In genomic region chr2:29806461-29806860, GRCh38 we compare ENCODE assay signal across 21 cellular contexts.
DNase-seq lines count a peak whose midpoint lies in the region; TF ChIP-seq lines count a peak whose summit lies in the region.
"Had no signal": no experiment of that assay in that cellular context is flagged by ENCODE, and none has a peak within 500 bp of the region (broad histone marks: within the 10 kb centered on the region; RNA-seq: fewer than 3 reads in every experiment).

No MANE protein-coding gene starts in this region.

- no peak overlapping the region for H4K8ac ChIP-seq in trophoblast cell (ENCODE audit: low read depth, low read length)

- TF ChIP-seq CTCF in LNCaP clone FGC (IDR thresholded peaks at IDR 0.05; ENCODE audit: control insufficient read depth, extremely low read depth, insufficient read depth) (0 out of 2 replicates have a peak, but pooled peaks have one; percentile 0), epithelial cell of esophagus (IDR thresholded peaks at IDR 0.05; ENCODE audit: insufficient read depth, low read depth, low read length, missing control alignments) (no peak), endodermal cell (conservative IDR thresholded peaks at IDR 0.05) (no peak)

- no peak overlapping the region for H2AK5ac ChIP-seq in trophoblast cell (ENCODE audit: low read length)

- no peak overlapping the region for H3K27ac ChIP-seq in trophoblast cell (ENCODE audit: low read depth, low read length)
- H3K27ac ChIP-seq in endodermal cell (ENCODE audit: low read depth, low read length) = no peak overlapping the region
- H3K27ac ChIP-seq: BLaER1, RWPE1, SK-N-MC had no signal

- H3K18ac ChIP-seq in trophoblast cell (ENCODE audit: low read length) = no peak overlapping the region

- no peaks in the 10 kb centered on the region for H3K36me3 ChIP-seq in trophoblast cell (ENCODE audit: control insufficient read depth in 1 of 2, insufficient read depth in 2 of 2, low read length in 2 of 2)
- no peaks in the 10 kb centered on the region for H3K36me3 ChIP-seq in endodermal cell (ENCODE audit: control insufficient read depth, insufficient read depth, low read length)
- H3K36me3 ChIP-seq: BLaER1 had no signal

- H2BK5ac ChIP-seq in trophoblast cell (ENCODE audit: low read depth, low read length, poor library complexity) = no peak overlapping the region

- peak overlapping the region; percentile 22 for H3K23ac ChIP-seq in trophoblast cell (ENCODE audit: low read length)

- no peak overlapping the region for H3K4me3 Mint-ChIP-seq in activated T-helper 2 cell treated with anti-CD3 and anti-CD28 coated beads, Interferon-gamma antibody, Interleukin-2, Interleukin-4, amounts not matched to agents 10 μg/mL and 5 μg/mL and 100 μg/mL, durations not matched to agents 14 hours and 24 hours and 36 hours (ENCODE audit: low read depth)
- no peak overlapping the region for H3K4me3 Mint-ChIP-seq in activated naive CD8-positive, alpha-beta T cell treated with anti-CD3 and anti-CD28 coated beads for 36 hours
- H3K4me3 Mint-ChIP-seq in endodermal cell = no peak overlapping the region
- H3K4me3 Mint-ChIP-seq: CD4-positive, alpha-beta T cell had no signal

- H2BK12ac ChIP-seq in trophoblast cell (ENCODE audit: low read length) = no peak overlapping the region

- no peak overlapping the region for H3K4me3 ChIP-seq in LNCaP clone FGC (ENCODE audit: low read depth, low read length)
- no peak overlapping the region for H3K4me3 ChIP-seq in epithelial cell of esophagus (ENCODE audit: low read length)
- no peak overlapping the region for H3K4me3 ChIP-seq in trophoblast cell (ENCODE audit: low read depth, low read length)
- no peak overlapping the region for H3K4me3 ChIP-seq in endodermal cell (ENCODE audit: low read length)
- H3K4me3 ChIP-seq: BLaER1, SK-N-MC had no signal

- WGBS in trophoblast cell (ENCODE audit: extremely low coverage, insufficient coverage, insufficient read length) = no CpG with 5 or more reads among the region's 5 CpGs
- 81 to 92% methylated on average over 4 to 5 of the region's 5 CpGs for WGBS in endodermal cell (ENCODE audit: insufficient coverage in 1 of 2, insufficient read length in 1 of 2), 2 experiments

- H3K79me2 ChIP-seq in trophoblast cell (ENCODE audit: control insufficient read depth, insufficient read depth, low read length, poor library complexity) = no peaks in the 10 kb centered on the region

- H3K27me3 ChIP-seq in trophoblast cell (ENCODE audit: insufficient read depth, low read length) (no peaks in the 10 kb centered on the region), endodermal cell (ENCODE audit: control insufficient read depth, insufficient read depth, low read length, poor library complexity, severe bottlenecking) (peaks cover 69% of the 10 kb centered on the region)
- H3K27me3 ChIP-seq: BLaER1 had no signal

- no peak overlapping the region for H3K4me2 ChIP-seq in trophoblast cell (ENCODE audit: low read length)
- H3K4me2 ChIP-seq: BLaER1 had no signal

- no peak overlapping the region for H2AFZ ChIP-seq in trophoblast cell (ENCODE audit: insufficient read depth, low read length, poor library complexity)

- no peak overlapping the region for H3K4ac ChIP-seq in trophoblast cell (ENCODE audit: low read depth, low read length)

- H3K36me3 Mint-ChIP-seq in activated T-helper 2 cell treated with anti-CD3 and anti-CD28 coated beads, Interferon-gamma antibody, Interleukin-2, Interleukin-4, amounts not matched to agents 10 μg/mL and 5 μg/mL and 100 μg/mL, durations not matched to agents 14 hours and 24 hours and 36 hours (ENCODE audit: low read depth) = no peaks in the 10 kb centered on the region
- H3K36me3 Mint-ChIP-seq in activated naive CD8-positive, alpha-beta T cell treated with anti-CD3 and anti-CD28 coated beads for 36 hours = no peaks in the 10 kb centered on the region
- H3K36me3 Mint-ChIP-seq in endodermal cell (ENCODE audit: low read depth) = no peaks in the 10 kb centered on the region

- H3K14ac ChIP-seq in trophoblast cell (ENCODE audit: low read length) = no peak overlapping the region

- H4K12ac ChIP-seq in trophoblast cell (ENCODE audit: low read depth, low read length) = no peak overlapping the region

- H3K9ac ChIP-seq in trophoblast cell (ENCODE audit: low read length) (no peak overlapping the region), endodermal cell (ENCODE audit: extremely low read depth, low read length, poor library complexity, severe bottlenecking) (no peak overlapping the region)
- H3K9ac ChIP-seq: BLaER1 had no signal

- H3K27ac Mint-ChIP-seq in activated T-helper 2 cell treated with anti-CD3 and anti-CD28 coated beads, Interferon-gamma antibody, Interleukin-2, Interleukin-4, amounts not matched to agents 10 μg/mL and 5 μg/mL and 100 μg/mL, durations not matched to agents 14 hours and 24 hours and 36 hours = no peak overlapping the region
- no peak overlapping the region for H3K27ac Mint-ChIP-seq in activated naive CD8-positive, alpha-beta T cell treated with anti-CD3 and anti-CD28 coated beads for 36 hours
- no peak overlapping the region for H3K27ac Mint-ChIP-seq in endodermal cell
- H3K27ac Mint-ChIP-seq: CD4-positive, alpha-beta T cell had no signal

- intact Hi-C loops in activated T-helper 2 cell treated with anti-CD3 and anti-CD28 coated beads, Interferon-gamma antibody, Interleukin-2, Interleukin-4, amounts not matched to agents 10 μg/mL and 5 μg/mL and 100 μg/mL, durations not matched to agents 14 hours and 24 hours and 36 hours (cut with micrococcal nuclease) = no loop called here

- H3K9me3 ChIP-seq in trophoblast cell (ENCODE audit: insufficient read depth, low read depth, low read length) = no peaks in the 10 kb centered on the region
- H3K9me3 ChIP-seq in endodermal cell (ENCODE audit: control insufficient read depth, low read length) = peaks cover 7% of the 10 kb centered on the region
- H3K9me3 ChIP-seq: BLaER1 had no signal

- H2BK120ac ChIP-seq in trophoblast cell (ENCODE audit: insufficient read depth, low read length, poor library complexity) = no peak overlapping the region

- DNase-seq in COLO668 (lab: John Stamatoyannopoulos, UW; ENCODE audit: unreplicated experiment) = peak; percentile 13
- peak; percentile 69 for DNase-seq in LNCaP clone FGC (ENCODE audit: low read depth)
- peak; percentile 53 for DNase-seq in epithelial cell of esophagus (ENCODE audit: low read depth)
- DNase-seq in trophoblast cell = no peak
- no peak for DNase-seq in activated T-helper 2 cell treated with anti-CD3 and anti-CD28 coated beads, Interferon-gamma antibody, Interleukin-2, Interleukin-4, amounts not matched to agents 10 μg/mL and 5 μg/mL and 100 μg/mL, durations not matched to agents 14 hours and 24 hours and 36 hours (ENCODE audit: low spot score)
- DNase-seq in activated naive CD8-positive, alpha-beta T cell treated with anti-CD3 and anti-CD28 coated beads for 36 hours = no peak
- no peak for DNase-seq in endodermal cell
- DNase-seq: CD4-positive, alpha-beta T cell; COR-L47; DMS79 treated with DMSO at 0.1 percent for 48 hours; Karpas-422; NCI-H1105; NCI-H1436 treated with DMSO at 0.1 percent for 48 hours; NCI-H187 treated with DMSO at 0.1 percent for 48 hours; NCI-H2107; NCI-H446; NCI-H526; SHP77 had no signal

- H3K9me3 Mint-ChIP-seq in activated T-helper 2 cell treated with anti-CD3 and anti-CD28 coated beads, Interferon-gamma antibody, Interleukin-2, Interleukin-4, amounts not matched to agents 10 μg/mL and 5 μg/mL and 100 μg/mL, durations not matched to agents 14 hours and 24 hours and 36 hours = no peaks in the 10 kb centered on the region
- H3K9me3 Mint-ChIP-seq in activated naive CD8-positive, alpha-beta T cell treated with anti-CD3 and anti-CD28 coated beads for 36 hours = no peaks in the 10 kb centered on the region
- H3K9me3 Mint-ChIP-seq in endodermal cell = peaks cover 3% of the 10 kb centered on the region
- H3K9me3 Mint-ChIP-seq: CD4-positive, alpha-beta T cell had no signal

- H3K4me1 ChIP-seq in trophoblast cell (ENCODE audit: control insufficient read depth in 1 of 2, insufficient read depth in 2 of 2, low read length in 2 of 2) (peaks cover 0 to 2% of the 10 kb centered on the region in 2 experiments), endodermal cell (ENCODE audit: control insufficient read depth, insufficient read depth, low read length) (peaks cover 13% of the 10 kb centered on the region)
- H3K4me1 ChIP-seq: BLaER1 had no signal

- no peak overlapping the region for H4K91ac ChIP-seq in trophoblast cell (ENCODE audit: low read depth, low read length)

- peaks cover 2% of the 10 kb centered on the region for H3K27me3 Mint-ChIP-seq in activated T-helper 2 cell treated with anti-CD3 and anti-CD28 coated beads, Interferon-gamma antibody, Interleukin-2, Interleukin-4, amounts not matched to agents 10 μg/mL and 5 μg/mL and 100 μg/mL, durations not matched to agents 14 hours and 24 hours and 36 hours (ENCODE audit: low read depth)
- H3K27me3 Mint-ChIP-seq in activated naive CD8-positive, alpha-beta T cell treated with anti-CD3 and anti-CD28 coated beads for 36 hours = peaks cover 11% of the 10 kb centered on the region
- peaks cover 69% of the 10 kb centered on the region for H3K27me3 Mint-ChIP-seq in endodermal cell (ENCODE audit: insufficient read depth)

- no peaks in the 10 kb centered on the region for H3K4me1 Mint-ChIP-seq in activated T-helper 2 cell treated with anti-CD3 and anti-CD28 coated beads, Interferon-gamma antibody, Interleukin-2, Interleukin-4, amounts not matched to agents 10 μg/mL and 5 μg/mL and 100 μg/mL, durations not matched to agents 14 hours and 24 hours and 36 hours (ENCODE audit: low read depth)
- no peaks in the 10 kb centered on the region for H3K4me1 Mint-ChIP-seq in activated naive CD8-positive, alpha-beta T cell treated with anti-CD3 and anti-CD28 coated beads for 36 hours
- peaks cover 14% of the 10 kb centered on the region for H3K4me1 Mint-ChIP-seq in endodermal cell

- H3K79me1 ChIP-seq in trophoblast cell (ENCODE audit: low read length) = no peaks in the 10 kb centered on the region

Comparison
In these comparisons a context has a peak if more than half of its experiments do, and no peak if none do; other contexts are left out.
1. DNase-seq: peak in COLO668 (single experiment), LNCaP clone FGC (single experiment) and epithelial cell of esophagus (single experiment); none in trophoblast cell (0 of 2), activated T-helper 2 cell treated with anti-CD3 and anti-CD28 coated beads, Interferon-gamma antibody, Interleukin-2, Interleukin-4, amounts not matched to agents 10 μg/mL and 5 μg/mL and 100 μg/mL, durations not matched to agents 14 hours and 24 hours and 36 hours (single experiment), activated naive CD8-positive, alpha-beta T cell treated with anti-CD3 and anti-CD28 coated beads for 36 hours (single experiment) and endodermal cell (single experiment).